Comparison of ENCODE assay signal across 8 cellular contexts in the genomic region with DNA sequence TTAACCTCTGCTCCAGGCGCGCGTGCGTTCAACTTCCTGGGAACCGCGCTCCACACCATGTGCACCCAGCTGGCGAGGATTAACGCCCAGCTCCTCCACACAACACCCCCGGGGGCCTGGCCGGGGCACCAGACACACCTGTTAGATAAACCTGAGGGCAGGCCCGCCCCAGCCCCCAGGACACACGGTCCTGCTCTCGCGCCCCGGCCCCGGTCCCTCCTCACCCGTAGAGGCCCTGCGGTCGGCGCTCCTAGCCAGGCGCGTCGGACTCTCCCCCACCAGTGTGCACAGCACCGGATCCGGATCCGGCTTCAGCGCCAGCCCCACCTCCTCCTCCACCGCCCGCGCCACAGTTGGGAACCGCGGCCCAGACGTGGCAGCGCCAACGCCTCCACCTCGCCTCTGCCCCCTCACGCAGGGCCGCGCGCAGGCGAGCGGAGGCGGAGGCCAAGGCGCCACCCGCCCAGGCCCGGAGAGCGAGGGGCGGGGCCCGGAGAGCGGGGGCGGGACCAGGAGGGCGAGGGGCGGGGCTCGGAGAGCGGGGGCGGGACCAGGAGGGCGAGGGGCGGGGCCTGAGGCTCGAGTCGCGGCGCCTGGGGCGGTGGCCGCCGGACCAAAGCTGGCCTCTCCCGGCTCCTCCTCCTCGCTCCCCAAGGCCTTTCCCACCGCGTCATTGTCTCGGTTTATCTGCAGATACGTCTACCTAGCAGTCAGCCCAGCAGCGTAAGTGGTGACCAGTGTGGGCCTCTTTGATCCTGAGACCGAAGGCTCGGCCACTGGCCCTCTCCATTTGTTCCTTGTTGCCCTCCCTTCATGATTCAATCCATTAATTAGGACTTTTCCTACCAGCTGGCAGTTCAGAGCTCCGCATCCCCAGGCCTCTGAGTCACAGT. TPM values are rescaled to one million over a fixed set of nuclear protein-coding genes. Genes with fewer than 3 reads are reported as not detected.
A peak's percentile ranks its signal among the peaks of the same experiment; 100 is the strongest.
DNase-seq lines count a peak whose midpoint lies in the region; ATAC-seq and TF ChIP-seq lines count a peak whose summit lies in the region.

A gene (minus strand): TSS at position 404 of the 893 bp plus-strand sequence. CDS start 6,957 bp downstream, outside the sequence.

- no peaks in the 10 kb centered on the region for H3K27me3 ChIP-seq in BE2C
- no peaks in the 10 kb centered on the region for H3K27me3 ChIP-seq in colonic mucosa
- H3K27me3 ChIP-seq in layer of hippocampus (ENCODE audit: control insufficient read depth, insufficient read depth, low read length): no peaks in the 10 kb centered on the region

- peaks cover 32% of the 10 kb centered on the region for H3K4me1 Mint-ChIP-seq in activated CD4-positive, alpha-beta T cell treated with anti-CD3 and anti-CD28 coated beads, Interleukin-2, amount 10 ng/mL, durations not matched to agents 24 days and 14 days

- peak within 1 kb of the TSS; percentile 83 for H3K27ac Mint-ChIP-seq in activated CD4-positive, alpha-beta T cell treated with anti-CD3 and anti-CD28 coated beads, Interleukin-2, amount 10 ng/mL, durations not matched to agents 24 days and 14 days

- H3K4me1 ChIP-seq in BE2C (peaks cover 5% of the 10 kb centered on the region), colonic mucosa (no peaks in the 10 kb centered on the region)

- intact Hi-C loops in activated CD4-positive, alpha-beta T cell treated with anti-CD3 and anti-CD28 coated beads, Interleukin-2, amount 10 ng/mL, durations not matched to agents 24 days and 14 days (cut with micrococcal nuclease): loop anchor here (1.0 to 2.0 kb wide), 3 partner anchors 62 to 239 kb away; a partner anchor contains a TSS
- intact Hi-C loops in colonic mucosa (cut with DNase I): no loop called here

- DNase-seq in BE2C: peak; percentile 97
- DNase-seq in GM19240 (ENCODE audit: insufficient read length, low spot score): peak; percentile 72
- peak; percentile 53 for DNase-seq in NCI-H526 treated with DMSO at 0.1 percent for 48 hours (lab: John Stamatoyannopoulos, UW)
- peak; percentile 96 for DNase-seq in activated CD4-positive, alpha-beta T cell treated with anti-CD3 and anti-CD28 coated beads, Interleukin-2, amount 10 ng/mL, durations not matched to agents 24 days and 14 days
- DNase-seq in colonic mucosa: peak; percentile 87
- DNase-seq in stimulated activated CD4-positive, alpha-beta T cell treated with anti-CD3 and anti-CD28 coated beads, Interleukin-1b, Interleukin-23, amount 100 ng/mL, for 24 hours (ENCODE audit: low read depth in 4 of 4, low spot score in 1 of 4): peak; percentile 40 to 75 (median 62)

- H3K36me3 ChIP-seq in BE2C (peaks cover 6% of the 10 kb centered on the region; the same call in 1 of the 2 replicates), colonic mucosa (no peaks in the 10 kb centered on the region)

- peaks cover 6% of the 10 kb centered on the region for H3K36me3 Mint-ChIP-seq in activated CD4-positive, alpha-beta T cell treated with anti-CD3 and anti-CD28 coated beads, Interleukin-2, amount 10 ng/mL, durations not matched to agents 24 days and 14 days (ENCODE audit: low read depth)

- H3K9ac ChIP-seq in colonic mucosa (ENCODE audit: low read depth in 2 of 2, low read length in 2 of 2): peak within 1 kb of the TSS; percentile 81 to 86

- H3K27ac ChIP-seq in colonic mucosa (peak within 1 kb of the TSS; percentile 89), layer of hippocampus (ENCODE audit: low read depth, low read length) (peak within 1 kb of the TSS; percentile 86)

- no peak for TF ChIP-seq CTCF in BE2C (IDR thresholded peaks at IDR 0.05; ENCODE audit: low read depth, low read length)
- no peak for TF ChIP-seq CTCF in colonic mucosa (IDR thresholded peaks at IDR 0.05)

- peak; percentile 94 for ATAC-seq in HG03460 (IDR thresholded peaks at IDR 0.05; ENCODE audit: unreplicated experiment)

- H3K4me3 Mint-ChIP-seq in activated CD4-positive, alpha-beta T cell treated with anti-CD3 and anti-CD28 coated beads, Interleukin-2, amount 10 ng/mL, durations not matched to agents 24 days and 14 days: peak within 1 kb of the TSS; percentile 97

- no peaks in the 10 kb centered on the region for H3K27me3 Mint-ChIP-seq in activated CD4-positive, alpha-beta T cell treated with anti-CD3 and anti-CD28 coated beads, Interleukin-2, amount 10 ng/mL, durations not matched to agents 24 days and 14 days

- H3K9me3 ChIP-seq in BE2C: no peaks in the 10 kb centered on the region
- no peaks in the 10 kb centered on the region for H3K9me3 ChIP-seq in colonic mucosa

- peak within 1 kb of the TSS; percentile 89 for H3K4me3 ChIP-seq in BE2C (ENCODE audit: low read depth, low read length)
- H3K4me3 ChIP-seq in colonic mucosa: peak within 1 kb of the TSS; percentile 77

- H3K9me3 Mint-ChIP-seq in activated CD4-positive, alpha-beta T cell treated with anti-CD3 and anti-CD28 coated beads, Interleukin-2, amount 10 ng/mL, durations not matched to agents 24 days and 14 days: no peaks in the 10 kb centered on the region

RNA-seq across cellular contexts. Expression of the gene that starts here (rescaled TPM):
- 19.1 TPM for polyA plus RNA-seq in BE2C (2012; ENCODE audit: insufficient read depth, insufficient read length, low read depth)
- 30.6 and 32.4 TPM in 2 replicates for total RNA-seq in activated CD4-positive, alpha-beta T cell treated with anti-CD3 and anti-CD28 coated beads, Interleukin-2, amount 10 ng/mL, durations not matched to agents 24 days and 14 days
- total RNA-seq in colonic mucosa: 10 to 100 TPM; 34.3 to 62.9 TPM

Comparison
In these comparisons a context has a peak if more than half of its experiments do, and no peak if none do; other contexts are left out.
1. Peak in every context shown above with its lines: DNase-seq, ATAC-seq, H3K4me3 ChIP-seq and H3K27ac ChIP-seq.